In the genomic region with DNA sequence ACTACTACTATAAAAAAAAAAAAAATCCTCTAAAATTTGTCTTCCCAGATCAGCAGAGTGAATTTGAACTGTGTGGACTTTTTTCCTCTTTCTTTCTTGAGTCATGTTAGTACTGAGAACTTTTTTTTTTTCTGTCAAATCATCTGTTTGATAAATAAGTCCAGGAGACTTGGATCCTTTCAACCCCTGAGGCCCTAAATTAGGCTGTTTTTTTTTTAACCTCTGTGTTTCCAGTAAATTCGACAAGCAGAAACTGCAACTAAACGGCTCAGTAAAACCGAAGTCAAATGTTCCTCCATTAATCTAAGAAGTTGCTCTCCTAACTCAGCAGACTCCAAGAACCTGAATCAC, we compare ENCODE assay signal across 8 cellular contexts. TPM values are rescaled to one million over a fixed set of nuclear protein-coding genes. Genes with fewer than 3 reads are reported as not detected.
A peak's percentile ranks its signal among the peaks of the same experiment; 100 is the strongest.
DNase-seq lines count a peak whose midpoint lies in the region; ATAC-seq lines count a peak whose summit lies in the region.

No MANE protein-coding gene starts in this region.

- intact Hi-C loops in activated CD4-positive, alpha-beta T cell treated with anti-CD3 and anti-CD28 coated beads, Interleukin-2, amount 10 ng/mL, durations not matched to agents 24 days and 14 days (cut with micrococcal nuclease), result loop anchor here (1.0 to 10.0 kb wide), 11 partner anchors 18 to 1762 kb away; a partner anchor contains a TSS

- peaks cover 0 to 9% of the 10 kb centered on the region in 2 donors for H3K36me3 ChIP-seq in stomach smooth muscle (ENCODE audit: control insufficient read depth in 2 of 2, insufficient read depth in 2 of 2, low read length in 2 of 2)

- DNase-seq in activated CD4-positive, alpha-beta T cell treated with anti-CD3 and anti-CD28 coated beads, Interleukin-2, amount 10 ng/mL, durations not matched to agents 24 days and 14 days, result no peak
- DNase-seq in activated CD4-positive, alpha-beta T cell treated with anti-CD3 and anti-CD28 coated beads for 48 hours, result no peak
- DNase-seq in activated naive CD4-positive, alpha-beta T cell treated with anti-CD3 and anti-CD28 coated beads, Interleukin-2, amount 50 U/mL, for 72 hours (ENCODE audit: low spot score in 2 of 2), result no peak
- peak; percentile 29 for DNase-seq in iris pigment epithelial cell (ENCODE audit: low read depth)
- no peak for DNase-seq in midbrain (lab: John Stamatoyannopoulos, UW)

- H3K27ac ChIP-seq in stomach smooth muscle (ENCODE audit: low read length), result peak overlapping the region; percentile 74

- peak overlapping the region; percentile 82 for H3K27ac Mint-ChIP-seq in activated CD4-positive, alpha-beta T cell treated with anti-CD3 and anti-CD28 coated beads, Interleukin-2, amount 10 ng/mL, durations not matched to agents 24 days and 14 days
- peak overlapping the region; percentile 73 to 75 for H3K27ac Mint-ChIP-seq in activated naive CD4-positive, alpha-beta T cell treated with anti-CD3 and anti-CD28 coated beads, Interleukin-2, amount 50 U/mL, for 72 hours

- peaks cover 30% of the 10 kb centered on the region for H3K4me1 ChIP-seq in stomach smooth muscle (ENCODE audit: control insufficient read depth, insufficient read depth, low read length)

- ATAC-seq in activated naive CD4-positive, alpha-beta T cell treated with anti-CD3 and anti-CD28 coated beads, Interleukin-2, amount 50 U/mL, for 72 hours, result no peak
- ATAC-seq in GM21381 (IDR thresholded peaks at IDR 0.05; ENCODE audit: unreplicated experiment) (no peak), HG03571 (IDR thresholded peaks at IDR 0.05; ENCODE audit: unreplicated experiment) (no peak)

- peaks cover 40% of the 10 kb centered on the region for H3K36me3 Mint-ChIP-seq in activated CD4-positive, alpha-beta T cell treated with anti-CD3 and anti-CD28 coated beads, Interleukin-2, amount 10 ng/mL, durations not matched to agents 24 days and 14 days (ENCODE audit: low read depth)
- peaks cover 9 to 45% of the 10 kb centered on the region in 2 donors for H3K36me3 Mint-ChIP-seq in activated naive CD4-positive, alpha-beta T cell treated with anti-CD3 and anti-CD28 coated beads, Interleukin-2, amount 50 U/mL, for 72 hours

- H3K4me3 ChIP-seq in stomach smooth muscle (ENCODE audit: low read length in 2 of 2), result peak overlapping the region; percentile 60 to 90

- no peaks in the 10 kb centered on the region for H3K27me3 Mint-ChIP-seq in activated CD4-positive, alpha-beta T cell treated with anti-CD3 and anti-CD28 coated beads, Interleukin-2, amount 10 ng/mL, durations not matched to agents 24 days and 14 days

- H3K4me1 Mint-ChIP-seq in activated CD4-positive, alpha-beta T cell treated with anti-CD3 and anti-CD28 coated beads, Interleukin-2, amount 10 ng/mL, durations not matched to agents 24 days and 14 days, result peaks cover 57% of the 10 kb centered on the region

- no peaks in the 10 kb centered on the region for H3K9me3 ChIP-seq in stomach smooth muscle (ENCODE audit: control insufficient read depth in 2 of 2, low read length in 2 of 2)

- no peaks in the 10 kb centered on the region for H3K9me3 Mint-ChIP-seq in activated CD4-positive, alpha-beta T cell treated with anti-CD3 and anti-CD28 coated beads, Interleukin-2, amount 10 ng/mL, durations not matched to agents 24 days and 14 days
- H3K9me3 Mint-ChIP-seq in activated naive CD4-positive, alpha-beta T cell treated with anti-CD3 and anti-CD28 coated beads, Interleukin-2, amount 50 U/mL, for 72 hours, result no peaks in the 10 kb centered on the region

- H3K27me3 ChIP-seq in stomach smooth muscle (ENCODE audit: control insufficient read depth in 1 of 2, insufficient read depth in 2 of 2, low read length in 2 of 2), result no peaks in the 10 kb centered on the region

- H3K9ac ChIP-seq in stomach smooth muscle (ENCODE audit: low read length in 2 of 2), result peak overlapping the region; percentile 52 to 56

- H3K4me3 Mint-ChIP-seq in activated CD4-positive, alpha-beta T cell treated with anti-CD3 and anti-CD28 coated beads, Interleukin-2, amount 10 ng/mL, durations not matched to agents 24 days and 14 days, result peak overlapping the region; percentile 94

RNA-seq across cellular contexts. Expression of a gene that starts 2.7 kb away (rescaled TPM):
- 20.9 and 22.0 TPM in 2 replicates for total RNA-seq in activated CD4-positive, alpha-beta T cell treated with anti-CD3 and anti-CD28 coated beads, Interleukin-2, amount 10 ng/mL, durations not matched to agents 24 days and 14 days
- total RNA-seq in activated naive CD4-positive, alpha-beta T cell treated with anti-CD3 and anti-CD28 coated beads, Interleukin-2, amount 50 U/mL, for 72 hours, result 10 to 100 TPM; 20.2 to 25.8 TPM
